27 cellular contexts compared by ENCODE assay signal in the genomic region with DNA sequence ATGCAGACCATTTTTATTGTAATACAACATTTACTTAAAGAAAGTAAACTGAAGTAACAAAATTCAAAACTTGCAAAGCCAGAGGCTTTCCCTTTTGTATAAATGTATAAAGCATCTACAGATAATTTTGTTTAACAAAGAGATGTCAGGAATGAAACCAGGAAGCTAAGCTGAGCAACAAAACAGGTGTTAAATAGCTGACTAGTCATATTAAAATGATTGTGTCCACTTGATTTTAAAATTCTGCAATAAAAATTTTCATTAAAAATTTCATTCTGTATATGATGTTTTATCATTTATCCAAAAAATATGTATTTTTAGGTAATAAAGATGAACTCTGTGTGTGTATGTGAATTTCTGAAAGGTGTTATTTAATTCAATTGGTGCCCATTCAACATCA.
DNase-seq lines count a peak whose midpoint lies in the region; ATAC-seq, FAIRE-seq and TF ChIP-seq lines count a peak whose summit lies in the region.
"Had no signal": no experiment of that assay in that cellular context is flagged by ENCODE, and none has a peak within 500 bp of the region (broad histone marks: within the 10 kb centered on the region; RNA-seq: fewer than 3 reads in every experiment).

No MANE protein-coding gene starts in this region.

- BruUV-seq in HepG2 (replicated peaks; lab: Mats Ljungman, UMichigan) (no TSS peak), IMR-90 (replicated peaks; lab: Mats Ljungman, UMichigan) (no TSS peak), K562 (replicated peaks; lab: Mats Ljungman, UMichigan) (no TSS peak)

- no peak overlapping the region for H3K56ac ChIP-seq in IMR-90 (ENCODE audit: extremely low read depth, insufficient read depth, low read length)

- no peak overlapping the region for H2BK5ac ChIP-seq in IMR-90 (ENCODE audit: low read depth, low read length, poor library complexity, severe bottlenecking)

- H3K4me1 ChIP-seq in HepG2 (ENCODE audit: insufficient read depth, low read length) = no peaks in the 10 kb centered on the region
- H3K4me1 ChIP-seq in right lobe of liver = no peaks in the 10 kb centered on the region
- H3K4me1 ChIP-seq in IMR-90 (ENCODE audit: control insufficient read depth, insufficient read depth, low read length) = no peaks in the 10 kb centered on the region
- no peaks in the 10 kb centered on the region for H3K4me1 ChIP-seq in K562 (replicated peaks in 1 of 2; ENCODE audit: control insufficient read depth in 2 of 2, insufficient read depth in 2 of 2, low read length in 2 of 2)
- peaks cover 29% of the 10 kb centered on the region for H3K4me1 ChIP-seq in neural progenitor cell
- H3K4me1 ChIP-seq: BE2C, BLaER1 had no signal

- H3K4me3 ChIP-seq in HepG2 (replicated peaks in 1 of 3; ENCODE audit: insufficient read depth in 1 of 3, low read depth in 2 of 3, low read length in 3 of 3) (no peak overlapping the region), right lobe of liver (no peak overlapping the region), IMR-90 (ENCODE audit: insufficient read depth, low read depth, low read length) (no peak overlapping the region), K562 (no peak overlapping the region), neural progenitor cell (no peak overlapping the region)
- H3K4me3 ChIP-seq: BLaER1 had no signal

- CTCF ChIA-PET in HepG2 (lab: Yijun Ruan, JAX; ENCODE audit: low intra/inter-chr PET ratio, low total read pairs) = no interaction called here
- CTCF ChIA-PET in IMR-90 (lab: Yijun Ruan, JAX) = no interaction called here
- CTCF ChIA-PET in K562 (lab: Yijun Ruan, JAX; ENCODE audit: low intra/inter-chr PET ratio) = no interaction called here

- H3K79me2 ChIP-seq in HepG2 (ENCODE audit: insufficient read depth, low read length) = no peaks in the 10 kb centered on the region
- H3K79me2 ChIP-seq in K562 (ENCODE audit: control insufficient read depth, insufficient read depth, low read length) = no peaks in the 10 kb centered on the region
- no peaks in the 10 kb centered on the region for H3K79me2 ChIP-seq in neural progenitor cell (ENCODE audit: low read depth)

- H3K36me3 ChIP-seq in HepG2 (replicated peaks in 1 of 2; ENCODE audit: control insufficient read depth in 1 of 2, insufficient read depth in 2 of 2, low read length in 2 of 2) (no peaks in the 10 kb centered on the region), right lobe of liver (no peaks in the 10 kb centered on the region), IMR-90 (ENCODE audit: control insufficient read depth, insufficient read depth, low read length) (no peaks in the 10 kb centered on the region), K562 (ENCODE audit: control insufficient read depth, insufficient read depth, low read length) (no peaks in the 10 kb centered on the region), neural progenitor cell (no peaks in the 10 kb centered on the region)
- H3K36me3 ChIP-seq: BE2C, BLaER1 had no signal

- no peaks in the 10 kb centered on the region for H4K20me1 ChIP-seq in HepG2 (ENCODE audit: insufficient read depth, low read length)
- H4K20me1 ChIP-seq in IMR-90 (ENCODE audit: insufficient read depth, low read length) = no peaks in the 10 kb centered on the region
- H4K20me1 ChIP-seq in K562 (replicated peaks; ENCODE audit: control insufficient read depth, insufficient read depth, low read length) = no peaks in the 10 kb centered on the region
- H4K20me1 ChIP-seq in neural progenitor cell (ENCODE audit: low read depth) = no peaks in the 10 kb centered on the region
- H4K20me1 ChIP-seq: BLaER1 had no signal

- ATAC-seq in HepG2 (no peak), right lobe of liver (no peak), IMR-90 (ENCODE audit: low read depth) (no peak), K562 (no peak), HG02885 (IDR thresholded peaks at IDR 0.05; ENCODE audit: poor library complexity, unreplicated experiment) (no peak)

- H4K5ac ChIP-seq in IMR-90 (ENCODE audit: low read depth, low read length) = no peak overlapping the region

- peaks cover 6% of the 10 kb centered on the region for H3F3A ChIP-seq in neural progenitor cell (ENCODE audit: low read depth)

- H3K9ac ChIP-seq in HepG2 (ENCODE audit: insufficient read depth, low read depth, low read length) (no peak overlapping the region), IMR-90 (ENCODE audit: low read depth, low read length) (no peak overlapping the region), K562 (ENCODE audit: insufficient read depth in 1 of 2, low read depth in 2 of 2, low read length in 2 of 2) (no peak overlapping the region), neural progenitor cell (no peak overlapping the region)
- H3K9ac ChIP-seq: BLaER1 had no signal

- TF ChIP-seq CTCF in HepG2 (CRISPR knock-in tag; IDR thresholded peaks at IDR 0.05) (no peak), right lobe of liver (IDR thresholded peaks at IDR 0.05) (no peak), IMR-90 (conservative IDR thresholded peaks at IDR 0.05; ENCODE audit: low read depth, low read length) (no peak), K562 (IDR thresholded peaks at IDR 0.05 in 2 of 3, conservative IDR thresholded peaks at IDR 0.05 in 1 of 3; ENCODE audit: insufficient read depth in 2 of 3, low read depth in 1 of 3, low read length in 3 of 3) (no peak), neural progenitor cell (IDR thresholded peaks at IDR 0.05) (no peak)

- no peak overlapping the region for H2BK20ac ChIP-seq in IMR-90 (ENCODE audit: low read depth, low read length)

- in situ Hi-C loops in HepG2 (cut with HindIII; ENCODE audit: extremely low pct_ligation_motif_present, low pct_unique_long_range_greater_than_20kb) = no loop called here
- in situ Hi-C loops in IMR-90 (cut with MboI; ENCODE audit: low sequenced_read_pairs) = no loop called here
- in situ Hi-C loops in K562 (cut with MboI) = no loop called here

- H3K79me1 ChIP-seq in IMR-90 (ENCODE audit: low read depth in 1 of 2, low read length in 2 of 2) = no peaks in the 10 kb centered on the region

- H2BK15ac ChIP-seq in IMR-90 (ENCODE audit: low read depth, low read length) = no peak overlapping the region

- no peak overlapping the region for H3K23ac ChIP-seq in IMR-90 (ENCODE audit: low read depth, low read length)

- intact Hi-C loops in HepG2 (cut with micrococcal nuclease; ENCODE audit: unreplicated experiment) = no loop called here
- intact Hi-C loops in right lobe of liver (cut with DNase I) = no loop called here
- intact Hi-C loops in IMR-90 (cut with micrococcal nuclease) = no loop called here
- intact Hi-C loops in K562 (cut with micrococcal nuclease) = no loop called here

- peaks cover 18% of the 10 kb centered on the region for H3K4me1 Mint-ChIP-seq in neural progenitor cell
- H3K4me1 Mint-ChIP-seq: CD14-positive monocyte; CD4-positive, alpha-beta memory T cell; CD4-positive, CD25-positive, alpha-beta regulatory T cell; CD8-positive, alpha-beta memory T cell had no signal

- no peak overlapping the region for H2AK5ac ChIP-seq in IMR-90 (ENCODE audit: low read depth, low read length)

- FAIRE-seq in HepG2 (lab: Jason Lieb, UNC) (no peak), K562 (lab: Jason Lieb, UNC) (no peak)
- FAIRE-seq: G401.6, GM12891, GM19239 had no signal

- TF ChIP-seq EP300 in HepG2 (IDR thresholded peaks at IDR 0.05; ENCODE audit: low read depth in 2 of 2, low read length in 2 of 2) (no peak), HepG2 (CRISPR knock-in tag; IDR thresholded peaks at IDR 0.05; ENCODE audit: borderline replicate concordance) (no peak), K562 (IDR thresholded peaks at IDR 0.05; ENCODE audit: low read length) (no peak)

- no peaks in the 10 kb centered on the region for H3K9me3 Mint-ChIP-seq in neural progenitor cell

- no peak overlapping the region for H2AFZ ChIP-seq in HepG2 (ENCODE audit: low read length)
- no peak overlapping the region for H2AFZ ChIP-seq in IMR-90 (replicated peaks; ENCODE audit: low read length, poor library complexity)
- no peak overlapping the region for H2AFZ ChIP-seq in K562 (ENCODE audit: low read depth, low read length)
- H2AFZ ChIP-seq in neural progenitor cell (replicated peaks) = no peak overlapping the region

- no peak overlapping the region for H2BK120ac ChIP-seq in IMR-90 (ENCODE audit: low read depth, low read length)

- no peak overlapping the region for H3K27ac ChIP-seq in HepG2 (ENCODE audit: extremely low read length, insufficient read depth, low read length)
- H3K27ac ChIP-seq in right lobe of liver = no peak overlapping the region
- no peak overlapping the region for H3K27ac ChIP-seq in IMR-90 (ENCODE audit: insufficient read depth, low read length)
- H3K27ac ChIP-seq in K562 (ENCODE audit: extremely low read depth, low read depth, low read length) = no peak overlapping the region
- peak overlapping the region; percentile 75 for H3K27ac ChIP-seq in neural progenitor cell
- H3K27ac ChIP-seq: 22Rv1, BLaER1 had no signal

- dilution Hi-C loops in IMR-90 (cut with HindIII; ENCODE audit: low sequenced_read_pairs, unreplicated experiment) = no loop called here

- TF ChIP-seq POLR2A in HepG2 (IDR thresholded peaks at IDR 0.05; ENCODE audit: insufficient read depth in 1 of 2, low read depth in 2 of 2, low read length in 2 of 2) (no peak), right lobe of liver (IDR thresholded peaks at IDR 0.05) (no peak), IMR-90 (IDR thresholded peaks at IDR 0.05; ENCODE audit: low read depth, low read length) (no peak), K562 (conservative IDR thresholded peaks at IDR 0.05) (no peak)

- no peaks in the 10 kb centered on the region for H3K27me3 ChIP-seq in HepG2 (ENCODE audit: control insufficient read depth in 1 of 2, insufficient read depth in 2 of 2, low read length in 2 of 2)
- H3K27me3 ChIP-seq in right lobe of liver = no peaks in the 10 kb centered on the region
- H3K27me3 ChIP-seq in IMR-90 (ENCODE audit: control insufficient read depth, insufficient read depth, low read length) = no peaks in the 10 kb centered on the region
- H3K27me3 ChIP-seq in K562 (ENCODE audit: control insufficient read depth in 2 of 2, insufficient read depth in 2 of 2, low read length in 2 of 2) = no peaks in the 10 kb centered on the region
- no peaks in the 10 kb centered on the region for H3K27me3 ChIP-seq in neural progenitor cell
- H3K27me3 ChIP-seq: BE2C, BLaER1 had no signal

- no peaks in the 10 kb centered on the region for H3K36me3 Mint-ChIP-seq in neural progenitor cell
- H3K36me3 Mint-ChIP-seq: CD14-positive monocyte; CD4-positive, alpha-beta memory T cell; CD4-positive, CD25-positive, alpha-beta regulatory T cell had no signal

- H3K27ac Mint-ChIP-seq in neural progenitor cell = no peak overlapping the region
- H3K27ac Mint-ChIP-seq: CD14-positive monocyte; CD4-positive, alpha-beta memory T cell; CD4-positive, CD25-positive, alpha-beta regulatory T cell; CD8-positive, alpha-beta memory T cell had no signal

- H3K4me3 Mint-ChIP-seq in neural progenitor cell = no peak overlapping the region
- H3K4me3 Mint-ChIP-seq: CD14-positive monocyte; CD4-positive, alpha-beta memory T cell; CD4-positive, CD25-positive, alpha-beta regulatory T cell; CD8-positive, alpha-beta memory T cell had no signal

- no peak overlapping the region for H3K18ac ChIP-seq in IMR-90 (ENCODE audit: low read depth, low read length)

- H3K4ac ChIP-seq in IMR-90 (ENCODE audit: low read depth, low read length) = no peak overlapping the region

- no peaks in the 10 kb centered on the region for H3K9me1 ChIP-seq in IMR-90 (ENCODE audit: insufficient read depth, low read length)
- H3K9me1 ChIP-seq in K562 (ENCODE audit: control insufficient read depth, insufficient read depth, low read length) = no peaks in the 10 kb centered on the region

- TF ChIP-seq RAD21 in HepG2 (CRISPR knock-in tag; IDR thresholded peaks at IDR 0.05) (no peak), IMR-90 (IDR thresholded peaks at IDR 0.05; ENCODE audit: low read length) (no peak), K562 (CRISPR knock-in tag; conservative IDR thresholded peaks at IDR 0.05 in 1 of 2, IDR thresholded peaks at IDR 0.05 in 1 of 2) (no peak)

- H4K91ac ChIP-seq in IMR-90 (ENCODE audit: insufficient read depth, low read depth, low read length) = no peak overlapping the region

- no peak overlapping the region for H2AK9ac ChIP-seq in IMR-90 (replicated peaks; ENCODE audit: low read depth, low read length, poor library complexity)

- H3K4me2 ChIP-seq in HepG2 (ENCODE audit: low read depth, low read length) = no peak overlapping the region
- H3K4me2 ChIP-seq in IMR-90 (ENCODE audit: low read depth, low read length) = no peak overlapping the region
- H3K4me2 ChIP-seq in K562 (ENCODE audit: insufficient read depth, low read length) = no peak overlapping the region
- peak overlapping the region; percentile 46 for H3K4me2 ChIP-seq in neural progenitor cell
- H3K4me2 ChIP-seq: BLaER1 had no signal

- POLR2A ChIA-PET in HepG2 (lab: Yijun Ruan, JAX) (no interaction called here), IMR-90 (lab: Charles Lee; ENCODE audit: unreplicated experiment) (interaction anchor here (0.6 kb wide), 1 partner anchor 653 kb away, joined by 6 read pairs; no protein-coding TSS in a partner anchor), K562 (lab: Yijun Ruan, JAX) (no interaction called here)

- DNase-seq in HepG2 (ENCODE audit: low spot score) = no peak
- DNase-seq in right lobe of liver = no peak
- DNase-seq in IMR-90 = no peak
- no peak for DNase-seq in K562 (ENCODE audit: extremely low read depth in 1 of 4, low spot score in 3 of 4)
- DNase-seq in neural progenitor cell (ENCODE audit: low spot score) = no peak
- DNase-seq in cerebellum (ENCODE audit: low spot score) = no peak
- no peak for DNase-seq in activated T-cell treated with anti-CD3 and anti-CD28 coated beads, Interleukin-2, amount 50 U/mL, for 48 hours
- DNase-seq: BE2C; C1 segment of cervical spinal cord; CD4-positive, alpha-beta memory T cell; CD4-positive, CD25-positive, alpha-beta regulatory T cell; CD8-positive, alpha-beta memory T cell; COR-L47; DMS 273 treated with DMSO at 0.1 percent for 48 hours; DMS153; DMS53; DMS79; DND-41; EL; GF-D8 had no signal

- peaks cover 9% of the 10 kb centered on the region for H3K9me3 ChIP-seq in HepG2 (ENCODE audit: low read length)
- H3K9me3 ChIP-seq in right lobe of liver = no peaks in the 10 kb centered on the region
- no peaks in the 10 kb centered on the region for H3K9me3 ChIP-seq in IMR-90 (ENCODE audit: control insufficient read depth, insufficient read depth, low read length)
- H3K9me3 ChIP-seq in K562 (replicated peaks; ENCODE audit: control insufficient read depth, insufficient read depth, low read depth, low read length) = no peaks in the 10 kb centered on the region
- no peaks in the 10 kb centered on the region for H3K9me3 ChIP-seq in neural progenitor cell (ENCODE audit: low read depth)
- H3K9me3 ChIP-seq: BE2C, BLaER1 had no signal

- H4K8ac ChIP-seq in IMR-90 (ENCODE audit: low read depth in 2 of 2, low read length in 2 of 2) = no peak overlapping the region

- no peak overlapping the region for H3K14ac ChIP-seq in IMR-90 (replicated peaks; ENCODE audit: low read depth, low read length)

- no peaks in the 10 kb centered on the region for H3K27me3 Mint-ChIP-seq in neural progenitor cell (ENCODE audit: insufficient read depth, low read depth)
- H3K27me3 Mint-ChIP-seq: CD4-positive, alpha-beta memory T cell; CD4-positive, CD25-positive, alpha-beta regulatory T cell; CD8-positive, alpha-beta memory T cell had no signal
